In the genomic region with DNA sequence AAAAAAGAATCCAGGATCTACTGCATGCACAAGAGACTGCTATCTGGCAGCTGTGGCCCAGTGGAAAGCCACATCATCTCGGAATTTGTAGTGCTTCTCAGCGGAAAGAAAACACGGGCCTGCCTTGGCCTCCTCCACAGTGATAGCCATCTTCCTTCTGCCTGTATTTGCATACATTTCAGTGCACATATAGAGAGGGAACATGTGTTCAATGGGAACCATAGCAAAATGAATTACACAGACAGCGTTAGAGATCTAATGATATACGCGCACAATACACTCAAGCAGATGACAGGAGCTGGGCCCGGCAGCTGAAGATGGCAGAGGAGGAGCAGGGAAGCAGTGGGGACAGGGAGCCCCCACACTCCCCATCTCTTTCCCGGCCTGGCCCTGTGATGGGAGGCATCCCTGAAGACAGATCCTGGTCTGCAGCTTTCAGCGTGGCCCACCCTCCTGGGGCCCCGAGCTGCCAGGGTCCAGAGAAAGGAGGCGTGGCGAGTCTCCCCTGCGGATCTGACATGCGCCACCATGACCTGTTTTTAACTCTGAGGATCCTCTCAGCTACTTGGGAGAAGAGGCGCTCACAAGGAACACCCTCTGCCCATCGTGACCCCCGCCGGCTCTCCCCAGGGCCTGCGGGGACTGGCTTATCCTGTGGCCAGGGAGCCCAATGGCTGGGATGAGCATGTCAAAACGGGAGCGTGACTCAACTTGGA, we compare ENCODE assay signal across 20 cellular contexts.
"Had no signal": no experiment of that assay in that cellular context is flagged by ENCODE, and none has a peak within 500 bp of the region (broad histone marks: within the 10 kb centered on the region; RNA-seq: fewer than 3 reads in every experiment).

No MANE protein-coding gene starts in this region.

- H3K27ac ChIP-seq: hepatocyte, skin epidermis, tibial nerve, uterus had no signal

- ATAC-seq: activated CD8-positive, alpha-beta memory T cell treated with anti-CD3 and anti-CD28 coated beads, Interleukin-2, amount 10 ng/mL, durations not matched to agents 7 days and 5 days; left lobe of liver; naive thymus-derived CD8-positive, alpha-beta T cell had no signal

- H3K4me1 Mint-ChIP-seq: activated CD8-positive, alpha-beta memory T cell treated with anti-CD3 and anti-CD28 coated beads, Interleukin-2, amount 10 ng/mL, durations not matched to agents 7 days and 5 days had no signal

- DNase-seq: activated CD4-positive, alpha-beta memory T cell treated with anti-CD3 and anti-CD28 coated beads for 36 hours; activated CD4-positive, alpha-beta T cell treated with anti-CD3 and anti-CD28 coated beads for 1 hour; activated CD8-positive, alpha-beta memory T cell treated with anti-CD3 and anti-CD28 coated beads, Interleukin-2, amount 10 ng/mL, durations not matched to agents 7 days and 5 days; activated effector memory CD4-positive, alpha-beta T cell treated with Interleukin-2 at 50 U/mL for 16 hours; activated naive CD4-positive, alpha-beta T cell treated with anti-CD3 and anti-CD28 coated beads, Interleukin-2, amount 50 U/mL, for 16 hours; activated T-cell treated with anti-CD3 and anti-CD28 coated beads, Interleukin-2, amount 50 U/mL, for 24 hours; naive thymus-derived CD8-positive, alpha-beta T cell; nucleus accumbens; posterior cingulate gyrus; stimulated activated CD4-positive, alpha-beta T cell treated with anti-CD3 and anti-CD28 coated beads, Interleukin-15, amount 100 ng/mL, for 24 hours; stimulated activated CD4-positive, alpha-beta T cell treated with anti-CD3 and anti-CD28 coated beads, Interleukin-4, amount 100 ng/mL, for 1 hour; stimulated activated naive CD4-positive, alpha-beta T cell; T1000; uterus had no signal

- H2AFZ ChIP-seq: hepatocyte had no signal

- H3K4me3 Mint-ChIP-seq: activated CD4-positive, alpha-beta memory T cell treated with anti-CD3 and anti-CD28 coated beads for 36 hours; activated CD8-positive, alpha-beta memory T cell treated with anti-CD3 and anti-CD28 coated beads, Interleukin-2, amount 10 ng/mL, durations not matched to agents 7 days and 5 days; activated T-cell treated with anti-CD3 and anti-CD28 coated beads, Interleukin-2, amount 50 U/mL, for 24 hours; naive thymus-derived CD8-positive, alpha-beta T cell had no signal

- H3K36me3 Mint-ChIP-seq: activated CD4-positive, alpha-beta memory T cell treated with anti-CD3 and anti-CD28 coated beads for 36 hours; activated CD8-positive, alpha-beta memory T cell treated with anti-CD3 and anti-CD28 coated beads, Interleukin-2, amount 10 ng/mL, durations not matched to agents 7 days and 5 days; naive thymus-derived CD8-positive, alpha-beta T cell had no signal

- H3K36me3 ChIP-seq: uterus had no signal

- H3K9me3 Mint-ChIP-seq: activated CD4-positive, alpha-beta memory T cell treated with anti-CD3 and anti-CD28 coated beads for 36 hours; activated T-cell treated with anti-CD3 and anti-CD28 coated beads, Interleukin-2, amount 50 U/mL, for 24 hours; naive thymus-derived CD8-positive, alpha-beta T cell had no signal

- H3K27me3 Mint-ChIP-seq: activated CD8-positive, alpha-beta memory T cell treated with anti-CD3 and anti-CD28 coated beads, Interleukin-2, amount 10 ng/mL, durations not matched to agents 7 days and 5 days; activated T-cell treated with anti-CD3 and anti-CD28 coated beads, Interleukin-2, amount 50 U/mL, for 24 hours had no signal

- H3K27ac Mint-ChIP-seq: activated CD4-positive, alpha-beta memory T cell treated with anti-CD3 and anti-CD28 coated beads for 36 hours; activated CD8-positive, alpha-beta memory T cell treated with anti-CD3 and anti-CD28 coated beads, Interleukin-2, amount 10 ng/mL, durations not matched to agents 7 days and 5 days; activated T-cell treated with anti-CD3 and anti-CD28 coated beads, Interleukin-2, amount 50 U/mL, for 24 hours had no signal

- H3K4me3 ChIP-seq: dorsolateral prefrontal cortex, hepatocyte, mucosa of descending colon, skin epidermis, tibial nerve, uterus had no signal

- H3K9me3 ChIP-seq: mucosa of descending colon, tibial nerve, uterus had no signal

- H3K27me3 ChIP-seq: hepatocyte, tibial nerve, uterus had no signal

- H3K4me1 ChIP-seq: tibial nerve, uterus had no signal

- H3K79me2 ChIP-seq: hepatocyte had no signal
